In genomic region chr5:170176916-170177315, GRCh38 we compare ENCODE assay signal across 19 cellular contexts.
"Had no signal": no experiment of that assay in that cellular context is flagged by ENCODE, and none has a peak within 500 bp of the region (broad histone marks: within the 10 kb centered on the region; RNA-seq: fewer than 3 reads in every experiment).

No MANE protein-coding gene starts in this region.

- ATAC-seq: effector memory CD8-positive, alpha-beta T cell; gastrocnemius medialis; heart right ventricle; left lung; lower lobe of right lung; natural killer cell; stimulated activated effector memory CD8-positive, alpha-beta T cell treated with anti-CD3 and anti-CD28 coated beads, Interleukin-12 subunit alpha, Interleukin-12 subunit beta, amount 100 ng/mL, for 72 hours; stimulated activated naive CD8-positive, alpha-beta T cell treated with anti-CD3 and anti-CD28 coated beads, Interleukin-15, Interleukin-2, amounts not matched to agents 100 U/mL and 50 U/mL, for 24 hours had no signal

- DNase-seq: effector memory CD8-positive, alpha-beta T cell; gastrocnemius medialis; heart right ventricle; islet precursor cell; left lung; lower lobe of right lung; natural killer cell; nucleus accumbens; ovary; right lobe of liver; stimulated activated CD4-positive, alpha-beta T cell treated with anti-CD3 and anti-CD28 coated beads, Interleukin-4, amount 100 ng/mL, for 1 hour; stimulated activated CD8-positive, alpha-beta memory T cell treated with anti-CD3 and anti-CD28 coated beads, Interleukin-4, amount 100 ng/mL, for 48 hours; stimulated activated naive CD8-positive, alpha-beta T cell treated with anti-CD3 and anti-CD28 coated beads, Interleukin-15, Interleukin-2, amounts not matched to agents 100 U/mL and 50 U/mL, for 24 hours; thyroid gland had no signal

- H3K27ac ChIP-seq: epithelial cell of prostate, esophagus muscularis mucosa, gastrocnemius medialis, heart right ventricle, left lung, lower lobe of right lung, ovary, prostate gland, right lobe of liver, suprapubic skin, thyroid gland had no signal
